20 cellular contexts compared by ENCODE assay signal in the genomic region with DNA sequence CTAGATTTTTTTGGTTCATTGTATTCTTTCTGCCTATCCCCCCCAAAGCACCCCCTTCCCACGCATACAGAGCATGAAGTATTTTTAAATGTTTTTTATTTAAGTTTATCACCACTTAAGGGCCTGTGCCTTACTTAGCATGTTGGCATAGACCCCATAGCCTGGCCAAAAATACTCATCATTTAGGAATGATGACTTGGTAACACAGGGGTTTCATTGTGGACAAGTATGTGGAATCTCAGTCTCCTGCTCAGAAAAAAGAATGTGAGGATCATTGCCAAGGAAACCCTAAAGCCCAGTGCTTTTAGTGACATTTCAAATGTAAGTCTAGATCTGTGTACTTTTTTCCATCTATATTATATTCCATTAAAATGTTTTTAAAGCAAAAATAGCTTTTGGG.
DNase-seq lines count a peak whose midpoint lies in the region; ATAC-seq, FAIRE-seq and TF ChIP-seq lines count a peak whose summit lies in the region.
"Had no signal": no experiment of that assay in that cellular context is flagged by ENCODE, and none has a peak within 500 bp of the region (broad histone marks: within the 10 kb centered on the region; RNA-seq: fewer than 3 reads in every experiment).

No MANE protein-coding gene starts in this region.

- H3K4me1 ChIP-seq in GM23338 (ENCODE audit: insufficient read depth): peaks cover 26% of the 10 kb centered on the region
- H3K4me1 ChIP-seq: esophagus squamous epithelium, Peyer's patch had no signal

- H3K27me3 Mint-ChIP-seq in GM23338 (ENCODE audit: insufficient read depth, low read depth, poor library complexity): no peaks in the 10 kb centered on the region
- H3K27me3 Mint-ChIP-seq: activated naive CD8-positive, alpha-beta T cell; B cell; memory B cell had no signal

- no peaks in the 10 kb centered on the region for H3K36me3 Mint-ChIP-seq in GM23338 (ENCODE audit: low read depth)
- H3K36me3 Mint-ChIP-seq: activated naive CD8-positive, alpha-beta T cell; memory B cell had no signal

- no peak overlapping the region for H3K4me3 ChIP-seq in kidney epithelial cell (ENCODE audit: low read depth, low read length)
- no peak overlapping the region for H3K4me3 ChIP-seq in GM23338
- H3K4me3 ChIP-seq: esophagus squamous epithelium, Peyer's patch, skin epidermis had no signal

- no peak overlapping the region for H2AFZ ChIP-seq in GM23338

- H3K27ac ChIP-seq in GM23338 (ENCODE audit: low read depth): no peak overlapping the region
- H3K27ac ChIP-seq: esophagus squamous epithelium, KMS-11, Peyer's patch, skin epidermis had no signal

- no peak overlapping the region for H3K4me3 Mint-ChIP-seq in GM23338
- H3K4me3 Mint-ChIP-seq: activated naive CD8-positive, alpha-beta T cell; B cell; memory B cell had no signal

- H3K4me1 Mint-ChIP-seq in GM23338: peaks cover 40% of the 10 kb centered on the region

- H3K27ac Mint-ChIP-seq in GM23338: no peak overlapping the region
- H3K27ac Mint-ChIP-seq: activated naive CD8-positive, alpha-beta T cell; B cell; memory B cell had no signal

- TF ChIP-seq POLR2A in GM12892 (IDR thresholded peaks at IDR 0.05; ENCODE audit: low read depth, low read length): no peak

- no peak overlapping the region; the same call in 1 of the 2 replicates for H3K4me2 ChIP-seq in GM23338
- H3K4me2 ChIP-seq: KMS-11 had no signal

- no peaks in the 10 kb centered on the region for H3F3A ChIP-seq in GM23338 (replicated peaks; ENCODE audit: low read depth)

- TF ChIP-seq CTCF in kidney epithelial cell (IDR thresholded peaks at IDR 0.05; ENCODE audit: insufficient read depth, low read length, poor library complexity, severe bottlenecking) (no peak), GM23338 (conservative IDR thresholded peaks at IDR 0.05; ENCODE audit: low read depth in 2 of 2) (no peak)

- no peaks in the 10 kb centered on the region for H4K20me1 ChIP-seq in GM23338 (replicated peaks; ENCODE audit: insufficient read depth)

- H3K79me2 ChIP-seq in GM23338 (replicated peaks; ENCODE audit: insufficient read depth): no peaks in the 10 kb centered on the region

- H3K9me2 ChIP-seq in GM23338 (ENCODE audit: insufficient read depth): no peaks in the 10 kb centered on the region

- no peak for FAIRE-seq in GM12892 (lab: Jason Lieb, UNC)

- H3K27me3 ChIP-seq in kidney epithelial cell (ENCODE audit: control insufficient read depth, insufficient read depth, low read length) (no peaks in the 10 kb centered on the region), GM23338 (ENCODE audit: insufficient read depth) (no peaks in the 10 kb centered on the region)
- H3K27me3 ChIP-seq: esophagus squamous epithelium, Peyer's patch had no signal

- H3K9me3 Mint-ChIP-seq in GM23338: no peaks in the 10 kb centered on the region
- H3K9me3 Mint-ChIP-seq: memory B cell had no signal

- DNase-seq in AG08396 (ENCODE audit: low spot score): peak; percentile 45
- DNase-seq in HT1080 (ENCODE audit: low read depth): peak; percentile 79
- peak; percentile 89 for DNase-seq in astrocyte of the hippocampus (ENCODE audit: low read depth, low spot score)
- DNase-seq in kidney epithelial cell (ENCODE audit: low read depth): peak; percentile 23
- DNase-seq in GM12892 (ENCODE audit: insufficient read length): no peak
- DNase-seq in NCI-H2081 treated with DMSO at 0.1 percent for 48 hours (lab: John Stamatoyannopoulos, UW): no peak
- DNase-seq in GM23338 (ENCODE audit: low spot score): no peak
- DNase-seq: activated CD4-positive, CD25-positive, alpha-beta regulatory T cell; dermis blood vessel endothelial cell; esophagus squamous epithelium; NCI-H1436 treated with DMSO at 0.1 percent for 48 hours; nucleus accumbens; Peyer's patch; stimulated activated naive CD8-positive, alpha-beta T cell treated with anti-CD3 and anti-CD28 coated beads, Interleukin-15, Interleukin-2, amounts not matched to agents 100 U/mL and 50 U/mL, for 24 hours had no signal

- H3K36me3 ChIP-seq in kidney epithelial cell (ENCODE audit: control insufficient read depth, insufficient read depth, low read length): no peaks in the 10 kb centered on the region
- no peaks in the 10 kb centered on the region for H3K36me3 ChIP-seq in GM23338 (ENCODE audit: insufficient read depth)
- H3K36me3 ChIP-seq: esophagus squamous epithelium, Peyer's patch had no signal

- ATAC-seq in HG03439 (IDR thresholded peaks at IDR 0.05; ENCODE audit: unreplicated experiment) (no peak), GM23338 (no peak)
- ATAC-seq: stimulated activated naive CD8-positive, alpha-beta T cell treated with anti-CD3 and anti-CD28 coated beads, Interleukin-15, Interleukin-2, amounts not matched to agents 100 U/mL and 50 U/mL, for 24 hours had no signal

TF ChIP-seq in GM23338, 12 proteins besides CTCF, POLR2A, EP300 and RAD21 (continues in another document):
- TF ChIP-seq EZH2phosphoT487 (IDR thresholded peaks at IDR 0.05; ENCODE audit: unreplicated experiment) (no peak), ZNF114 (CRISPR knock-in tag; IDR thresholded peaks at IDR 0.05) (no peak), ZNF331 (CRISPR knock-in tag; IDR thresholded peaks at IDR 0.05; ENCODE audit: low read depth) (no peak), JUNB (IDR thresholded peaks at IDR 0.05; ENCODE audit: unreplicated experiment) (no peak), EZH2 (IDR thresholded peaks at IDR 0.05; ENCODE audit: low read depth, unreplicated experiment) (no peak), STAT1 (IDR thresholded peaks at IDR 0.05; ENCODE audit: unreplicated experiment) (no peak), NANOG (IDR thresholded peaks at IDR 0.05; ENCODE audit: borderline replicate concordance) (no peak), POLR2AphosphoS5 (IDR thresholded peaks at IDR 0.05; ENCODE audit: low read depth) (no peak), REST (IDR thresholded peaks at IDR 0.05; ENCODE audit: unreplicated experiment) (no peak), ETS1 (IDR thresholded peaks at IDR 0.05) (no peak)

Comparison
In these comparisons a context has a peak if more than half of its experiments do, and no peak if none do; other contexts are left out.
1. DNase-seq: peak in AG08396 (single experiment), HT1080 (single experiment), astrocyte of the hippocampus (single experiment) and kidney epithelial cell (single experiment); none in GM12892 (single experiment), NCI-H2081 treated with DMSO at 0.1 percent for 48 hours (single experiment) and GM23338 (single experiment).